Comparison of ENCODE assay signal across 1 cellular context in the genomic region with DNA sequence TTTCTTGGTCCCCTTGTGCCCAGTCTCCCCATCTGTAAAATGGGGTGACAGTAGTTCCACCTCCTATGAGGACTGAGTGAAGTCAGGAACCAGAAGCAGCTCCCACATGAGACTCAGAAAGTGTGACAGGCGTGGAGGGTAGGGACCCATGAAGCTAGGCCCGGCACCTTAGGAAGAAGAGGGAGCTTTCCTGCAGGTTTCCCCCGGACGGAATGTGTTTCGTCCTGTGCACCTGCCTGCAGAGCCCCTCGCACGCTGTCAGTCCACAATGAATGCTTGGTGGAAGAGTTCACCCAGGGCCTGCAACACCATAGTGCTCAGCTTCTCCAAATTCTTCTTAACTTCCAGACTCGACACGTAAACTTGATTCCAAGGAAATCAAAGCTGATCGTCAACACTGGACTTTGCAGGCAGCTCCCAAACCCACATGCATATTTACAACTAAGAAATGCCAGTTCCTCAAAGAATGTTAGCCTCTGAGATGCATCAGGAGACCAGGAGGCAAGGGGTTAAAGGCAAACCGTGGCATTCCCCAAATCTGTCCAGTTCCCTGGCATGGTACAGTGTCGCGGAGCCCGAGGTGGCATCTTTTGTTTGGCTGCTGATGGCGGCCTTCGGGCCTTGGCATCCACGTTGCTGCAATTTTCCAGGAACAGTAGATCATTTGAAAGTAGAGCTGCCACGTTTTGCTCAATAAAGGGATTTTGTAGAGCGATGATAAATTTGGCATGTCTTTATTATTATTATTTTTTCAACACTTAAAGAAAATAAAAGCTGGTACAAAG.
TF ChIP-seq lines count a peak whose summit lies in the region.

No MANE protein-coding gene starts in this region.

TF ChIP-seq in GM12878, 131 proteins besides CTCF, POLR2A, EP300 and RAD21:
- no peak for TF ChIP-seq SMARCA5 (IDR thresholded peaks at IDR 0.05)
- no peak for TF ChIP-seq POU2F2 (IDR thresholded peaks at IDR 0.05; ENCODE audit: borderline replicate concordance, low read depth, low read length)
- TF ChIP-seq NFIC (IDR thresholded peaks at IDR 0.05; ENCODE audit: low read depth, low read length) = no peak
- no peak for TF ChIP-seq MEF2B (IDR thresholded peaks at IDR 0.05; ENCODE audit: partially characterized antibody, poor library complexity, severe bottlenecking)
- no peak for TF ChIP-seq BCLAF1 (IDR thresholded peaks at IDR 0.05)
- no peak for TF ChIP-seq REST (IDR thresholded peaks at IDR 0.05; ENCODE audit: low read depth, low read length)
- TF ChIP-seq RFX5 (IDR thresholded peaks at IDR 0.05; ENCODE audit: low read depth, low read length) = no peak
- no peak for TF ChIP-seq ZNF384 (IDR thresholded peaks at IDR 0.05; ENCODE audit: borderline replicate concordance, low read depth, low read length)
- TF ChIP-seq, protein P1, sequence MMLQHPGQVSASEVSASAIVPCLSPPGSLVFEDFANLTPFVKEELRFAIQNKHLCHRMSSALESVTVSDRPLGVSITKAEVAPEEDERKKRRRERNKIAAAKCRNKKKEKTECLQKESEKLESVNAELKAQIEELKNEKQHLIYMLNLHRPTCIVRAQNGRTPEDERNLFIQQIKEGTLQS (IDR thresholded peaks at IDR 0.05; ENCODE audit: borderline replicate concordance, extremely low read depth, low read depth, low read length) = no peak
- TF ChIP-seq, protein P2, sequence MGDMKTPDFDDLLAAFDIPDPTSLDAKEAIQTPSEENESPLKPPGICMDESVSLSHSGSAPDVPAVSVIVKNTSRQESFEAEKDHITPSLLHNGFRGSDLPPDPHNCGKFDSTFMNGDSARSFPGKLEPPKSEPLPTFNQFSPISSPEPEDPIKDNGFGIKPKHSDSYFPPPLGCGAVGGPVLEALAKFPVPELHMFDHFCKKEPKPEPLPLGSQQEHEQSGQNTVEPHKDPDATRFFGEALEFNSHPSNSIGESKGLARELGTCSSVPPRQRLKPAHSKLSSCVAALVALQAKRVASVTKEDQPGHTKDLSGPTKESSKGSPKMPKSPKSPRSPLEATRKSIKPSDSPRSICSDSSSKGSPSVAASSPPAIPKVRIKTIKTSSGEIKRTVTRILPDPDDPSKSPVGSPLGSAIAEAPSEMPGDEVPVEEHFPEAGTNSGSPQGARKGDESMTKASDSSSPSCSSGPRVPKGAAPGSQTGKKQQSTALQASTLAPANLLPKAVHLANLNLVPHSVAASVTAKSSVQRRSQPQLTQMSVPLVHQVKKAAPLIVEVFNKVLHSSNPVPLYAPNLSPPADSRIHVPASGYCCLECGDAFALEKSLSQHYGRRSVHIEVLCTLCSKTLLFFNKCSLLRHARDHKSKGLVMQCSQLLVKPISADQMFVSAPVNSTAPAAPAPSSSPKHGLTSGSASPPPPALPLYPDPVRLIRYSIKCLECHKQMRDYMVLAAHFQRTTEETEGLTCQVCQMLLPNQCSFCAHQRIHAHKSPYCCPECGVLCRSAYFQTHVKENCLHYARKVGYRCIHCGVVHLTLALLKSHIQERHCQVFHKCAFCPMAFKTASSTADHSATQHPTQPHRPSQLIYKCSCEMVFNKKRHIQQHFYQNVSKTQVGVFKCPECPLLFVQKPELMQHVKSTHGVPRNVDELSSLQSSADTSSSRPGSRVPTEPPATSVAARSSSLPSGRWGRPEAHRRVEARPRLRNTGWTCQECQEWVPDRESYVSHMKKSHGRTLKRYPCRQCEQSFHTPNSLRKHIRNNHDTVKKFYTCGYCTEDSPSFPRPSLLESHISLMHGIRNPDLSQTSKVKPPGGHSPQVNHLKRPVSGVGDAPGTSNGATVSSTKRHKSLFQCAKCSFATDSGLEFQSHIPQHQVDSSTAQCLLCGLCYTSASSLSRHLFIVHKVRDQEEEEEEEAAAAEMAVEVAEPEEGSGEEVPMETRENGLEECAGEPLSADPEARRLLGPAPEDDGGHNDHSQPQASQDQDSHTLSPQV (IDR thresholded peaks at IDR 0.05) = no peak
- TF ChIP-seq, protein P3, sequence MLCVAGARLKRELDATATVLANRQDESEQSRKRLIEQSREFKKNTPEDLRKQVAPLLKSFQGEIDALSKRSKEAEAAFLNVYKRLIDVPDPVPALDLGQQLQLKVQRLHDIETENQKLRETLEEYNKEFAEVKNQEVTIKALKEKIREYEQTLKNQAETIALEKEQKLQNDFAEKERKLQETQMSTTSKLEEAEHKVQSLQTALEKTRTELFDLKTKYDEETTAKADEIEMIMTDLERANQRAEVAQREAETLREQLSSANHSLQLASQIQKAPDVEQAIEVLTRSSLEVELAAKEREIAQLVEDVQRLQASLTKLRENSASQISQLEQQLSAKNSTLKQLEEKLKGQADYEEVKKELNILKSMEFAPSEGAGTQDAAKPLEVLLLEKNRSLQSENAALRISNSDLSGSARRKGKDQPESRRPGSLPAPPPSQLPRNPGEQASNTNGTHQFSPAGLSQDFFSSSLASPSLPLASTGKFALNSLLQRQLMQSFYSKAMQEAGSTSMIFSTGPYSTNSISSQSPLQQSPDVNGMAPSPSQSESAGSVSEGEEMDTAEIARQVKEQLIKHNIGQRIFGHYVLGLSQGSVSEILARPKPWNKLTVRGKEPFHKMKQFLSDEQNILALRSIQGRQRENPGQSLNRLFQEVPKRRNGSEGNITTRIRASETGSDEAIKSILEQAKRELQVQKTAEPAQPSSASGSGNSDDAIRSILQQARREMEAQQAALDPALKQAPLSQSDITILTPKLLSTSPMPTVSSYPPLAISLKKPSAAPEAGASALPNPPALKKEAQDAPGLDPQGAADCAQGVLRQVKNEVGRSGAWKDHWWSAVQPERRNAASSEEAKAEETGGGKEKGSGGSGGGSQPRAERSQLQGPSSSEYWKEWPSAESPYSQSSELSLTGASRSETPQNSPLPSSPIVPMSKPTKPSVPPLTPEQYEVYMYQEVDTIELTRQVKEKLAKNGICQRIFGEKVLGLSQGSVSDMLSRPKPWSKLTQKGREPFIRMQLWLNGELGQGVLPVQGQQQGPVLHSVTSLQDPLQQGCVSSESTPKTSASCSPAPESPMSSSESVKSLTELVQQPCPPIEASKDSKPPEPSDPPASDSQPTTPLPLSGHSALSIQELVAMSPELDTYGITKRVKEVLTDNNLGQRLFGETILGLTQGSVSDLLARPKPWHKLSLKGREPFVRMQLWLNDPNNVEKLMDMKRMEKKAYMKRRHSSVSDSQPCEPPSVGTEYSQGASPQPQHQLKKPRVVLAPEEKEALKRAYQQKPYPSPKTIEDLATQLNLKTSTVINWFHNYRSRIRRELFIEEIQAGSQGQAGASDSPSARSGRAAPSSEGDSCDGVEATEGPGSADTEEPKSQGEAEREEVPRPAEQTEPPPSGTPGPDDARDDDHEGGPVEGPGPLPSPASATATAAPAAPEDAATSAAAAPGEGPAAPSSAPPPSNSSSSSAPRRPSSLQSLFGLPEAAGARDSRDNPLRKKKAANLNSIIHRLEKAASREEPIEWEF (IDR thresholded peaks at IDR 0.05; ENCODE audit: insufficient replicate concordance, low read depth, low read length) = no peak
- no peak for TF ChIP-seq NFXL1 (IDR thresholded peaks at IDR 0.05; ENCODE audit: borderline replicate concordance)
- no peak for TF ChIP-seq MAX (IDR thresholded peaks at IDR 0.05; ENCODE audit: low read depth, low read length)
- no peak for TF ChIP-seq MTA3 (IDR thresholded peaks at IDR 0.05; ENCODE audit: borderline replicate concordance, low read length)
- no peak for TF ChIP-seq NR2F1 (conservative IDR thresholded peaks at IDR 0.05)
- TF ChIP-seq BHLHE40 (IDR thresholded peaks at IDR 0.05; ENCODE audit: borderline replicate concordance in 1 of 2, low read depth in 2 of 2, low read length in 1 of 2) = no peak
- no peak for TF ChIP-seq CHD2 (IDR thresholded peaks at IDR 0.05; ENCODE audit: borderline replicate concordance, low read depth, low read length)
- TF ChIP-seq KLF5 (IDR thresholded peaks at IDR 0.05; ENCODE audit: partially characterized antibody) = no peak
- TF ChIP-seq, protein P4, sequence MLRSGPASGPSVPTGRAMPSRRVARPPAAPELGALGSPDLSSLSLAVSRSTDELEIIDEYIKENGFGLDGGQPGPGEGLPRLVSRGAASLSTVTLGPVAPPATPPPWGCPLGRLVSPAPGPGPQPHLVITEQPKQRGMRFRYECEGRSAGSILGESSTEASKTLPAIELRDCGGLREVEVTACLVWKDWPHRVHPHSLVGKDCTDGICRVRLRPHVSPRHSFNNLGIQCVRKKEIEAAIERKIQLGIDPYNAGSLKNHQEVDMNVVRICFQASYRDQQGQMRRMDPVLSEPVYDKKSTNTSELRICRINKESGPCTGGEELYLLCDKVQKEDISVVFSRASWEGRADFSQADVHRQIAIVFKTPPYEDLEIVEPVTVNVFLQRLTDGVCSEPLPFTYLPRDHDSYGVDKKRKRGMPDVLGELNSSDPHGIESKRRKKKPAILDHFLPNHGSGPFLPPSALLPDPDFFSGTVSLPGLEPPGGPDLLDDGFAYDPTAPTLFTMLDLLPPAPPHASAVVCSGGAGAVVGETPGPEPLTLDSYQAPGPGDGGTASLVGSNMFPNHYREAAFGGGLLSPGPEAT (IDR thresholded peaks at IDR 0.05; ENCODE audit: low read depth) = no peak
- TF ChIP-seq CBX5 (IDR thresholded peaks at IDR 0.05; ENCODE audit: low read depth) = no peak
TF ChIP-seq in GM12878: peak in this region for 0.
